8 cellular contexts compared by ENCODE assay signal in genomic region chr19:49896863-49897621, GRCh38. TPM values are rescaled to one million over a fixed set of nuclear protein-coding genes. Genes with fewer than 3 reads are reported as not detected.
DNase-seq lines count a peak whose midpoint lies in the region; ATAC-seq, FAIRE-seq and TF ChIP-seq lines count a peak whose summit lies in the region.

Gene IL4I1 (minus strand): TSS chr19:49896887. CDS start chr19:49896160, 727 bp downstream.

- H3K36me3 ChIP-seq in astrocyte (ENCODE audit: insufficient read depth, low read length) (no peaks in the 10 kb centered on the region), subcutaneous abdominal adipose tissue (ENCODE audit: control insufficient read depth in 5 of 5, insufficient read depth in 5 of 5, low read length in 5 of 5) (no peaks in the 10 kb centered on the region), brain microvascular endothelial cell (replicated peaks) (no peaks in the 10 kb centered on the region)

- peak within 1 kb of the TSS; percentile 47 for H3K9ac ChIP-seq in astrocyte (ENCODE audit: low read length)
- H3K9ac ChIP-seq in subcutaneous abdominal adipose tissue (ENCODE audit: low read length in 5 of 5), result peak within 1 kb of the TSS in 2 of 5 donors; percentile 30 to 59

- no peaks in the 10 kb centered on the region for H4K20me1 ChIP-seq in astrocyte (ENCODE audit: insufficient read depth, low read length)

- no peaks in the 10 kb centered on the region for H3K27me3 ChIP-seq in astrocyte (ENCODE audit: insufficient read depth, low read length)
- H3K27me3 ChIP-seq in subcutaneous abdominal adipose tissue (ENCODE audit: control insufficient read depth in 5 of 5, insufficient read depth in 4 of 5, low read length in 5 of 5), result peaks cover 0 to 23% (median 5%) of the 10 kb centered on the region in 5 donors
- no peaks in the 10 kb centered on the region for H3K27me3 ChIP-seq in brain microvascular endothelial cell (replicated peaks)

- H3K4me2 ChIP-seq in astrocyte (ENCODE audit: low read length), result peak within 1 kb of the TSS; percentile 63

- H3K4me1 Mint-ChIP-seq in astrocyte (ENCODE audit: low read depth, unreplicated experiment), result peaks cover 2% of the 10 kb centered on the region

- FAIRE-seq in astrocyte (lab: Jason Lieb, UNC), result no peak

- in situ Hi-C loops in brain microvascular endothelial cell (cut with HindIII; ENCODE audit: low pct_ligation_motif_present, low sequenced_read_pairs), result no loop called here

- H3K27ac ChIP-seq in astrocyte (ENCODE audit: low read depth, low read length) (no peak within 1 kb of the TSS), subcutaneous abdominal adipose tissue (ENCODE audit: low read depth, low read length) (peak within 1 kb of the TSS; percentile 65), brain microvascular endothelial cell (no peak within 1 kb of the TSS)

- no peak within 1 kb of the TSS for H2AFZ ChIP-seq in astrocyte (ENCODE audit: low read depth, low read length)

- H3K9me3 ChIP-seq in astrocyte (ENCODE audit: insufficient read depth, low read depth, low read length), result no peaks in the 10 kb centered on the region
- H3K9me3 ChIP-seq in subcutaneous abdominal adipose tissue (ENCODE audit: control insufficient read depth in 5 of 5, low read length in 5 of 5), result no peaks in the 10 kb centered on the region

- no peaks in the 10 kb centered on the region for H3K9me3 Mint-ChIP-seq in astrocyte (ENCODE audit: unreplicated experiment)

- H3K79me2 ChIP-seq in astrocyte (ENCODE audit: insufficient read depth, low read length), result no peaks in the 10 kb centered on the region

- ATAC-seq in GM18498 (IDR thresholded peaks at IDR 0.05; ENCODE audit: unreplicated experiment), result peak; percentile 59
- ATAC-seq in HG02943 (IDR thresholded peaks at IDR 0.05; ENCODE audit: low read depth, unreplicated experiment), result peak; percentile 56

- peaks cover 13% of the 10 kb centered on the region for H3K4me1 ChIP-seq in astrocyte (ENCODE audit: insufficient read depth, low read length)
- peaks cover 0 to 30% (median 11%) of the 10 kb centered on the region in 5 donors for H3K4me1 ChIP-seq in subcutaneous abdominal adipose tissue (ENCODE audit: control insufficient read depth in 5 of 5, insufficient read depth in 5 of 5, low read length in 5 of 5)

- H3K36me3 Mint-ChIP-seq in astrocyte (ENCODE audit: low read depth, unreplicated experiment), result no peaks in the 10 kb centered on the region

- TF ChIP-seq CTCF in astrocyte (IDR thresholded peaks at IDR 0.05; ENCODE audit: insufficient read depth, low read depth, low read length) (no peak), brain microvascular endothelial cell (IDR thresholded peaks at IDR 0.05; ENCODE audit: low read depth, low read length, missing control alignments) (no peak)

- H3K4me3 ChIP-seq in astrocyte (ENCODE audit: insufficient read depth, low read depth, low read length) (no peak within 1 kb of the TSS), subcutaneous abdominal adipose tissue (ENCODE audit: low read depth in 1 of 5, low read length in 5 of 5) (peak within 1 kb of the TSS in 1 of 5 donors; percentile 40), brain microvascular endothelial cell (ENCODE audit: low read depth, low read length) (no peak within 1 kb of the TSS)

- peak within 1 kb of the TSS; percentile 31 for H3K4me3 Mint-ChIP-seq in astrocyte (ENCODE audit: unreplicated experiment)

- H3K27me3 Mint-ChIP-seq in astrocyte (ENCODE audit: low read depth, unreplicated experiment), result peaks cover 29% of the 10 kb centered on the region

- DNase-seq in T follicular helper cell (ENCODE audit: low read depth) (peak; percentile 44), astrocyte (ENCODE audit: low read depth) (peak; percentile 16), myocyte (ENCODE audit: low read depth) (peak; percentile 61), DMS 273 treated with DMSO at 0.1 percent for 48 hours (lab: John Stamatoyannopoulos, UW) (no peak), brain microvascular endothelial cell (no peak)

- H3K27ac Mint-ChIP-seq in astrocyte (ENCODE audit: unreplicated experiment), result peak within 1 kb of the TSS; percentile 53

RNA-seq across cellular contexts. Expression of gene IL4I1, which starts in this region (rescaled TPM):
- total RNA-seq in astrocyte (0.27 and 0.50 TPM in 2 replicates), myocyte (0.35 and 0.83 TPM in 2 replicates)
- 0.32 TPM for polyA plus RNA-seq in myocyte (2012)

Comparison
In these comparisons a context has a peak if more than half of its experiments do, and no peak if none do; other contexts are left out.
1. Peak in DNase-seq, H3K9ac ChIP-seq and H3K4me2 ChIP-seq in astrocyte; RNA of the gene not detected or under 1 TPM.
2. Peak in DNase-seq in myocyte; RNA of the gene not detected or under 1 TPM.